In genomic region chr15:41291065-41291631, GRCh38 we compare ENCODE assay signal across 8 cellular contexts.
DNase-seq lines count a peak whose midpoint lies in the region; ATAC-seq lines count a peak whose summit lies in the region.
"Had no signal": no experiment of that assay in that cellular context is flagged by ENCODE, and none has a peak within 500 bp of the region (broad histone marks: within the 10 kb centered on the region; RNA-seq: fewer than 3 reads in every experiment).

No MANE protein-coding gene starts in this region.

- H3K9me3 Mint-ChIP-seq in stimulated activated naive B cell treated with anti-CD40 and anti-IgM and Interleukin-4, amounts not matched to agents 10 μg/mL and 1 μg/mL and 100 μg/mL, for 72 hours = no peaks in the 10 kb centered on the region

- peaks cover 26 to 45% of the 10 kb centered on the region in 2 donors for H3K4me1 Mint-ChIP-seq in stimulated activated naive B cell treated with anti-CD40 and anti-IgM and Interleukin-4, amounts not matched to agents 10 μg/mL and 1 μg/mL and 100 μg/mL, for 72 hours

- H3K4me3 Mint-ChIP-seq in stimulated activated naive B cell treated with anti-CD40 and anti-IgM and Interleukin-4, amounts not matched to agents 10 μg/mL and 1 μg/mL and 100 μg/mL, for 72 hours = peak overlapping the region; percentile 15 to 51

- peak overlapping the region; percentile 94 for H3K27ac Mint-ChIP-seq in stimulated activated naive B cell treated with anti-CD40 and anti-IgM and Interleukin-4, amounts not matched to agents 10 μg/mL and 1 μg/mL and 100 μg/mL, for 72 hours

- ATAC-seq in HG02884 (IDR thresholded peaks at IDR 0.05; ENCODE audit: unreplicated experiment) = peak; percentile 79
- peak; percentile 97 for ATAC-seq in stimulated activated naive B cell treated with anti-CD40 and anti-IgM and Interleukin-4, amounts not matched to agents 10 μg/mL and 1 μg/mL and 100 μg/mL, for 72 hours (replicated peaks)
- no peak for ATAC-seq in GM19452 (IDR thresholded peaks at IDR 0.05; ENCODE audit: unreplicated experiment)

- DNase-seq in GM19238 (ENCODE audit: insufficient read length, low spot score) (peak; percentile 40), SKM-1 (lab: John Stamatoyannopoulos, UW; ENCODE audit: unreplicated experiment) (peak; percentile 67), NCI-H146 (lab: John Stamatoyannopoulos, UW) (no peak), cerebellar cortex (ENCODE audit: low spot score) (no peak)
- peak; percentile 72 for DNase-seq in stimulated activated naive B cell treated with anti-CD40 and anti-IgM and Interleukin-4, amounts not matched to agents 10 μg/mL and 1 μg/mL and 100 μg/mL, for 72 hours
- DNase-seq: RPMI8226 had no signal

- no peaks in the 10 kb centered on the region for H3K27me3 Mint-ChIP-seq in stimulated activated naive B cell treated with anti-CD40 and anti-IgM and Interleukin-4, amounts not matched to agents 10 μg/mL and 1 μg/mL and 100 μg/mL, for 72 hours

- H3K36me3 Mint-ChIP-seq in stimulated activated naive B cell treated with anti-CD40 and anti-IgM and Interleukin-4, amounts not matched to agents 10 μg/mL and 1 μg/mL and 100 μg/mL, for 72 hours = peaks cover 37 to 53% of the 10 kb centered on the region in 2 donors

Comparison
In these comparisons a context has a peak if more than half of its experiments do, and no peak if none do; other contexts are left out.
1. DNase-seq: peak in GM19238 (single experiment), SKM-1 (single experiment) and stimulated activated naive B cell treated with anti-CD40 and anti-IgM and Interleukin-4, amounts not matched to agents 10 μg/mL and 1 μg/mL and 100 μg/mL, for 72 hours (single experiment); none in NCI-H146 (single experiment) and cerebellar cortex (single experiment).